ENCODE assay signal across 2 cellular contexts in the genomic region with DNA sequence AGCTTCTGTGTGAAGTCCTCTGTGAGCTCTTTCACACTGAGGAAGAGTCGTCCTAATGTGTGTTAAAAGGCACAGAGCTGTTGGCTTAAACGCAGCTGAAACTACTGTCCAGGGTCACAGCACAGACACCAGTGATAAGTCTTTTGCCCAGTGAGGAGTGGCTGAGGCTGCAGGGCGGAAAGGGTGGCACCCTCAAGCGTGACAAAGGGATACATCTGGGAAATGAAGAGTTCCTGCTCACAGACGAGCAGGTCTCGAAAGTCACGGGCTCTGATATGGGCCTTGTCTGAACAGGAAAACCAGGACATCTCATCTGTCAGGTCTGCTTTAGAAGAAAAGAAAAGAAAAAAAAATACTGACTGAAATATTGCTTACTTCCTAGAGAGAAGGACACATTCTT.
TF ChIP-seq lines count a peak whose summit lies in the region.

No MANE protein-coding gene starts in this region.

TF ChIP-seq in HepG2, 621 proteins besides CTCF, POLR2A, EP300 and RAD21:
- TF ChIP-seq ZNF619 (CRISPR knock-in tag; IDR thresholded peaks at IDR 0.05) = no peak
- TF ChIP-seq, protein P1, sequence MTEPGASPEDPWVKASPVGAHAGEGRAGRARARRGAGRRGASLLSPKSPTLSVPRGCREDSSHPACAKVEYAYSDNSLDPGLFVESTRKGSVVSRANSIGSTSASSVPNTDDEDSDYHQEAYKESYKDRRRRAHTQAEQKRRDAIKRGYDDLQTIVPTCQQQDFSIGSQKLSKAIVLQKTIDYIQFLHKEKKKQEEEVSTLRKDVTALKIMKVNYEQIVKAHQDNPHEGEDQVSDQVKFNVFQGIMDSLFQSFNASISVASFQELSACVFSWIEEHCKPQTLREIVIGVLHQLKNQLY (CRISPR knock-in tag; IDR thresholded peaks at IDR 0.05) = no peak
- no peak for TF ChIP-seq ZNF780A (CRISPR knock-in tag; IDR thresholded peaks at IDR 0.05)
- no peak for TF ChIP-seq RNF2 (conservative IDR thresholded peaks at IDR 0.05; ENCODE audit: low read depth)
- no peak for TF ChIP-seq ZNF432 (CRISPR knock-in tag; IDR thresholded peaks at IDR 0.05; ENCODE audit: borderline replicate concordance)
- TF ChIP-seq, protein P2, sequence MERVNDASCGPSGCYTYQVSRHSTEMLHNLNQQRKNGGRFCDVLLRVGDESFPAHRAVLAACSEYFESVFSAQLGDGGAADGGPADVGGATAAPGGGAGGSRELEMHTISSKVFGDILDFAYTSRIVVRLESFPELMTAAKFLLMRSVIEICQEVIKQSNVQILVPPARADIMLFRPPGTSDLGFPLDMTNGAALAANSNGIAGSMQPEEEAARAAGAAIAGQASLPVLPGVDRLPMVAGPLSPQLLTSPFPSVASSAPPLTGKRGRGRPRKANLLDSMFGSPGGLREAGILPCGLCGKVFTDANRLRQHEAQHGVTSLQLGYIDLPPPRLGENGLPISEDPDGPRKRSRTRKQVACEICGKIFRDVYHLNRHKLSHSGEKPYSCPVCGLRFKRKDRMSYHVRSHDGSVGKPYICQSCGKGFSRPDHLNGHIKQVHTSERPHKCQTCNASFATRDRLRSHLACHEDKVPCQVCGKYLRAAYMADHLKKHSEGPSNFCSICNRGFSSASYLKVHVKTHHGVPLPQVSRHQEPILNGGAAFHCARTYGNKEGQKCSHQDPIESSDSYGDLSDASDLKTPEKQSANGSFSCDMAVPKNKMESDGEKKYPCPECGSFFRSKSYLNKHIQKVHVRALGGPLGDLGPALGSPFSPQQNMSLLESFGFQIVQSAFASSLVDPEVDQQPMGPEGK (CRISPR knock-in tag; IDR thresholded peaks at IDR 0.05) = no peak
- no peak for TF ChIP-seq ZBTB7A (CRISPR knock-in tag; IDR thresholded peaks at IDR 0.05)
- TF ChIP-seq ZNF766 (CRISPR knock-in tag; IDR thresholded peaks at IDR 0.05; ENCODE audit: borderline replicate concordance) = no peak
- TF ChIP-seq, protein P3, sequence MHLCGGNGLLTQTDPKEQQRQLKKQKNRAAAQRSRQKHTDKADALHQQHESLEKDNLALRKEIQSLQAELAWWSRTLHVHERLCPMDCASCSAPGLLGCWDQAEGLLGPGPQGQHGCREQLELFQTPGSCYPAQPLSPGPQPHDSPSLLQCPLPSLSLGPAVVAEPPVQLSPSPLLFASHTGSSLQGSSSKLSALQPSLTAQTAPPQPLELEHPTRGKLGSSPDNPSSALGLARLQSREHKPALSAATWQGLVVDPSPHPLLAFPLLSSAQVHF (CRISPR knock-in tag; IDR thresholded peaks at IDR 0.05) = no peak
- TF ChIP-seq SP1 (IDR thresholded peaks at IDR 0.05) = no peak
- TF ChIP-seq SP1 (CRISPR knock-in tag; IDR thresholded peaks at IDR 0.05) = no peak
- no peak for TF ChIP-seq ZFP36L1 (CRISPR knock-in tag; IDR thresholded peaks at IDR 0.05)
- no peak for TF ChIP-seq PRPF4 (IDR thresholded peaks at IDR 0.05; ENCODE audit: low read depth, low read length, poor library complexity, severe bottlenecking)

TF ChIP-seq in K562, 482 proteins besides CTCF, POLR2A, EP300 and RAD21:
- no peak for TF ChIP-seq ZNF239 (CRISPR knock-in tag; IDR thresholded peaks at IDR 0.05)
- TF ChIP-seq ZKSCAN1 (IDR thresholded peaks at IDR 0.05; ENCODE audit: low read depth, low read length) = 0 out of 2 replicates have a peak, but pooled peaks have one; percentile 14
